ENCODE assay signal across 1 cellular context in the genomic region with DNA sequence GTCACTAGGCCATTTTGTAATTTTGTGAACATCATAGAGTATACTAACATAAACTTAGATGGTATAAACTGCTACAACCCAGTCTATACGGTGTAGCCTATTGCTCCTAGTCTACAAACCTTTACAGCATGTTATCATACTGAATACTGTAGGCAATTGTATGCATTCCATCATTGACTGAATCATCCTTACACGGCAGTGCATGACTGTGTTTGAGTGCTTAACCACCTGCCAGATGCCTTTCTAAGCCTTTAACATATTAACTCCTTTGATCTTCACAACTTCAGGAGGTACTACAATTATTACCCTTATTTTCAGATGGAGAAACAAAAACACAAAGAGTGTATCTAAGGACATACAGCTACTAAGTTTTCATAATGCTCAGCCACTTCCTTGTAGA.
TF ChIP-seq lines count a peak whose summit lies in the region.

No MANE protein-coding gene starts in this region.

TF ChIP-seq in A549, 52 proteins besides CTCF, POLR2A, EP300 and RAD21:
- TF ChIP-seq, protein P1, sequence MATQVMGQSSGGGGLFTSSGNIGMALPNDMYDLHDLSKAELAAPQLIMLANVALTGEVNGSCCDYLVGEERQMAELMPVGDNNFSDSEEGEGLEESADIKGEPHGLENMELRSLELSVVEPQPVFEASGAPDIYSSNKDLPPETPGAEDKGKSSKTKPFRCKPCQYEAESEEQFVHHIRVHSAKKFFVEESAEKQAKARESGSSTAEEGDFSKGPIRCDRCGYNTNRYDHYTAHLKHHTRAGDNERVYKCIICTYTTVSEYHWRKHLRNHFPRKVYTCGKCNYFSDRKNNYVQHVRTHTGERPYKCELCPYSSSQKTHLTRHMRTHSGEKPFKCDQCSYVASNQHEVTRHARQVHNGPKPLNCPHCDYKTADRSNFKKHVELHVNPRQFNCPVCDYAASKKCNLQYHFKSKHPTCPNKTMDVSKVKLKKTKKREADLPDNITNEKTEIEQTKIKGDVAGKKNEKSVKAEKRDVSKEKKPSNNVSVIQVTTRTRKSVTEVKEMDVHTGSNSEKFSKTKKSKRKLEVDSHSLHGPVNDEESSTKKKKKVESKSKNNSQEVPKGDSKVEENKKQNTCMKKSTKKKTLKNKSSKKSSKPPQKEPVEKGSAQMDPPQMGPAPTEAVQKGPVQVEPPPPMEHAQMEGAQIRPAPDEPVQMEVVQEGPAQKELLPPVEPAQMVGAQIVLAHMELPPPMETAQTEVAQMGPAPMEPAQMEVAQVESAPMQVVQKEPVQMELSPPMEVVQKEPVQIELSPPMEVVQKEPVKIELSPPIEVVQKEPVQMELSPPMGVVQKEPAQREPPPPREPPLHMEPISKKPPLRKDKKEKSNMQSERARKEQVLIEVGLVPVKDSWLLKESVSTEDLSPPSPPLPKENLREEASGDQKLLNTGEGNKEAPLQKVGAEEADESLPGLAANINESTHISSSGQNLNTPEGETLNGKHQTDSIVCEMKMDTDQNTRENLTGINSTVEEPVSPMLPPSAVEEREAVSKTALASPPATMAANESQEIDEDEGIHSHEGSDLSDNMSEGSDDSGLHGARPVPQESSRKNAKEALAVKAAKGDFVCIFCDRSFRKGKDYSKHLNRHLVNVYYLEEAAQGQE (IDR thresholded peaks at IDR 0.05), result no peak
- TF ChIP-seq, protein P2, sequence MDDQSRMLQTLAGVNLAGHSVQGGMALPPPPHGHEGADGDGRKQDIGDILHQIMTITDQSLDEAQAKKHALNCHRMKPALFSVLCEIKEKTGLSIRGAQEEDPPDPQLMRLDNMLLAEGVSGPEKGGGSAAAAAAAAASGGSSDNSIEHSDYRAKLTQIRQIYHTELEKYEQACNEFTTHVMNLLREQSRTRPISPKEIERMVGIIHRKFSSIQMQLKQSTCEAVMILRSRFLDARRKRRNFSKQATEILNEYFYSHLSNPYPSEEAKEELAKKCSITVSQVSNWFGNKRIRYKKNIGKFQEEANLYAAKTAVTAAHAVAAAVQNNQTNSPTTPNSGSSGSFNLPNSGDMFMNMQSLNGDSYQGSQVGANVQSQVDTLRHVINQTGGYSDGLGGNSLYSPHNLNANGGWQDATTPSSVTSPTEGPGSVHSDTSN (IDR thresholded peaks at IDR 0.05), result no peak
- no peak for TF ChIP-seq JUNB (IDR thresholded peaks at IDR 0.05)
